ENCODE assay signal across 14 cellular contexts in the genomic region with DNA sequence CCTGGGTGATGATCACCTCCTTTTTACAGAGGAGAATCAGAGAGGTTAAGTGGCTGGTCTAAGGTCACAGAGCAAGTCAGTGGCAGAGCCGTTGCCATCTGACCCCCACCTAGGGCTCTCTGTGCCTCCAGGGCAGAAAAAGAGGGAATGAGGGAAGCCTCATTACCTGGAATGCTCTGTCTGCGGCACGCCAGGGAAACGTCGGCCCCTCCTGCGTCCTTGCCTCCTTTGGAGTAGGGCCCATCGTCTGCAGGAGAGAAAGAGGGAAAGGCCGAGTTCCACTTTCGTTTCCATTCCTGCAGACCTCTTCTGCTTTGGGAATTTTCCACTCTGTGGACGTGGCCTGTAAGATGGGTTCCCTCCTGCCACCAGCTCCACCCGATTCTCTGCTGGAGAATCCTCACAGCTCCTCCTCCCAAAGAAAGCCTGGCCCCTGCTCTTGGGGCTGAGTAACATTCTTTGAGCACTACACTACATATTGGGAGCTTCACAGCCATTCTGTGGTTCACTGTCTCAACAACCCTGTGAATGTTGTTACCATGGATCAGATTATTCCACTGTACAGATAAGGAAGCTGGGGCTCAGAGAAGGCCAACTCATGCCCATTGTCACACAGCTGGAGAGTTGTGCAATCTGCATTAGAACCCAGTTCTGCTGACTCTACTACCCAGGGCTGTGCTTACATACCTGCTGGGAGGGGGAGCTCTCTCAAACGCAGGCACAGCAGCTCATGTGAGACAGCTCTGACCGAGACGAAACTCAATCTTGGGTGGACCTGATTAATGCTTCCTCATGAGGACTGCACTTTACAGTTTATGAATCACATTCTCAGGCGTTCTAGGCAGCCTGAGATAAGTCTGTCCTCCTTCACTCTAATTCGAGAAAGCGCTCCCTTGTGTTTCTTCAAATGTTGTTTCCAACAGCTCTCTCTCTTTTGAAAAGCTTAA. TPM values are rescaled to one million over a fixed set of nuclear protein-coding genes. Genes with fewer than 3 reads are reported as not detected.
DNase-seq lines count a peak whose midpoint lies in the region; ATAC-seq, FAIRE-seq and TF ChIP-seq lines count a peak whose summit lies in the region.
"Had no signal": no experiment of that assay in that cellular context is flagged by ENCODE, and none has a peak within 500 bp of the region (broad histone marks: within the 10 kb centered on the region; RNA-seq: fewer than 3 reads in every experiment).

No MANE protein-coding gene starts in this region.

- H3K27ac ChIP-seq in K562 (ENCODE audit: extremely low read depth, low read depth, low read length) (no peak overlapping the region), kidney (ENCODE audit: low read depth in 2 of 2, low read length in 2 of 2) (no peak overlapping the region), testis (peak overlapping the region; percentile 5 to 78)
- H3K27ac ChIP-seq: BLaER1, SJSA1, upper lobe of left lung had no signal

- H3K4me1 ChIP-seq in K562 (replicated peaks in 1 of 2; ENCODE audit: control insufficient read depth in 2 of 2, insufficient read depth in 2 of 2, low read length in 2 of 2) (peaks cover 0 to 7% of the 10 kb centered on the region in 2 experiments; a peak in 2 of 5 replicates), kidney (ENCODE audit: control insufficient read depth in 1 of 2, insufficient read depth in 1 of 2, low read depth in 1 of 2, low read length in 2 of 2) (no peaks in the 10 kb centered on the region), testis (peaks cover 6% of the 10 kb centered on the region)
- H3K4me1 ChIP-seq: BLaER1, SJSA1 had no signal

- no peaks in the 10 kb centered on the region for H3K4me1 Mint-ChIP-seq in activated T-cell treated with anti-CD3 and anti-CD28 coated beads, Interleukin-2, amount 50 U/mL, for 72 hours (ENCODE audit: low read depth)

- no peaks in the 10 kb centered on the region for H3K9me3 ChIP-seq in K562 (replicated peaks; ENCODE audit: control insufficient read depth, insufficient read depth, low read depth, low read length)
- H3K9me3 ChIP-seq in kidney (ENCODE audit: control insufficient read depth in 1 of 2, low read length in 2 of 2), result peaks cover 0 to 5% of the 10 kb centered on the region in 2 donors
- no peaks in the 10 kb centered on the region for H3K9me3 ChIP-seq in testis
- H3K9me3 ChIP-seq: BLaER1, SJSA1, upper lobe of left lung had no signal

- H3K9ac ChIP-seq in K562 (ENCODE audit: insufficient read depth in 1 of 2, low read depth in 2 of 2, low read length in 2 of 2), result 0 out of 4 replicates have a peak overlapping the region, but pooled peaks of 1 of the 2 experiments have one; percentile 17
- no peak overlapping the region for H3K9ac ChIP-seq in kidney (ENCODE audit: low read length in 2 of 2)
- H3K9ac ChIP-seq: BLaER1 had no signal

- no peak overlapping the region for H3K27ac Mint-ChIP-seq in activated T-cell treated with anti-CD3 and anti-CD28 coated beads, Interleukin-2, amount 50 U/mL, for 72 hours

- peaks cover 19% of the 10 kb centered on the region for H3K27me3 Mint-ChIP-seq in activated T-cell treated with anti-CD3 and anti-CD28 coated beads, Interleukin-2, amount 50 U/mL, for 72 hours (ENCODE audit: low read depth)

- no peak for TF ChIP-seq EP300 in K562 (IDR thresholded peaks at IDR 0.05; ENCODE audit: low read length)

- H4K20me1 ChIP-seq in K562 (replicated peaks; ENCODE audit: control insufficient read depth, insufficient read depth, low read length), result no peaks in the 10 kb centered on the region; the same call in 1 of the 2 replicates
- H4K20me1 ChIP-seq: BLaER1 had no signal

- intact Hi-C loops in K562 (cut with micrococcal nuclease) (no loop called here), kidney (cut with DNase I) (no loop called here), testis (cut with DNase I; ENCODE audit: low total_unique reads) (no loop called here)

- ATAC-seq in activated T-cell treated with anti-CD3 and anti-CD28 coated beads, Interleukin-2, amount 50 U/mL, for 72 hours (replicated peaks in 1 of 2), result peak; percentile 27 to 79
- peak; percentile 17; the same call in 1 of the 3 replicates for ATAC-seq in K562

- H3K4me3 ChIP-seq in K562 (no peak overlapping the region), kidney (ENCODE audit: low read length in 2 of 2) (no peak overlapping the region), testis (no peak overlapping the region)
- H3K4me3 ChIP-seq: BLaER1, SJSA1 had no signal

- no peak for TF ChIP-seq RAD21 in K562 (CRISPR knock-in tag; conservative IDR thresholded peaks at IDR 0.05 in 1 of 2, IDR thresholded peaks at IDR 0.05 in 1 of 2)

- H3K27me3 ChIP-seq in K562 (ENCODE audit: control insufficient read depth in 2 of 2, insufficient read depth in 2 of 2, low read length in 2 of 2) (peaks cover 55 to 65% of the 10 kb centered on the region in 2 experiments), testis (no peaks in the 10 kb centered on the region)
- H3K27me3 ChIP-seq: BLaER1, SJSA1, upper lobe of left lung had no signal

- H3K36me3 Mint-ChIP-seq in activated T-cell treated with anti-CD3 and anti-CD28 coated beads, Interleukin-2, amount 50 U/mL, for 72 hours (ENCODE audit: insufficient read depth in 2 of 2), result no peaks in the 10 kb centered on the region

- BruUV-seq in K562 (replicated peaks; lab: Mats Ljungman, UMichigan), result no TSS peak

- no peak overlapping the region for H2AFZ ChIP-seq in K562 (ENCODE audit: low read depth, low read length)

- TF ChIP-seq CTCF in K562 (IDR thresholded peaks at IDR 0.05 in 2 of 3, conservative IDR thresholded peaks at IDR 0.05 in 1 of 3; ENCODE audit: insufficient read depth in 2 of 3, low read depth in 1 of 3, low read length in 3 of 3) (no peak), kidney (IDR thresholded peaks at IDR 0.05; ENCODE audit: borderline replicate concordance, extremely low read depth, insufficient read depth) (no peak), testis (IDR thresholded peaks at IDR 0.05) (no peak)

- in situ Hi-C loops in K562 (cut with MboI), result no loop called here

- 6% methylated on average over 17 of the region's 17 CpGs for WGBS in K562 (ENCODE audit: insufficient coverage, low coverage, missing lambda C conversion rate)
- 50 to 53% methylated on average over 17 of the region's 17 CpGs for WGBS in testis, 2 donors

- no peak overlapping the region for H3K4me3 Mint-ChIP-seq in activated T-cell treated with anti-CD3 and anti-CD28 coated beads, Interleukin-2, amount 50 U/mL, for 72 hours

- TF ChIP-seq POLR2A in K562 (conservative IDR thresholded peaks at IDR 0.05) (no peak), testis (IDR thresholded peaks at IDR 0.05) (no peak), H54 (IDR thresholded peaks at IDR 0.05; ENCODE audit: low read depth, low read length) (no peak)

- H3K79me2 ChIP-seq in K562 (ENCODE audit: control insufficient read depth, insufficient read depth, low read length), result no peaks in the 10 kb centered on the region

- H3K36me3 ChIP-seq in K562 (ENCODE audit: control insufficient read depth, insufficient read depth, low read length), result no peaks in the 10 kb centered on the region
- H3K36me3 ChIP-seq in kidney (ENCODE audit: control insufficient read depth in 1 of 2, insufficient read depth in 2 of 2, low read length in 2 of 2), result no peaks in the 10 kb centered on the region
- no peaks in the 10 kb centered on the region for H3K36me3 ChIP-seq in testis (ENCODE audit: low read depth, missing control alignments)
- H3K36me3 ChIP-seq: BLaER1, SJSA1, upper lobe of left lung had no signal

- CTCF ChIA-PET in K562 (lab: Yijun Ruan, JAX; ENCODE audit: low intra/inter-chr PET ratio), result no interaction called here

- peak in 1 of 2 donors; percentile 4 for DNase-seq in activated T-cell treated with anti-CD3 and anti-CD28 coated beads, Interleukin-2, amount 50 U/mL, for 72 hours
- DNase-seq in activated T-cell treated with anti-CD3 and anti-CD28 coated beads, Interleukin-2, amount 50 U/mL, for 48 hours, result no peak
- DNase-seq in K562 (ENCODE audit: extremely low read depth in 1 of 4, low spot score in 3 of 4) (peak in 1 of 4 experiments; percentile 19), kidney (peak; percentile 49), testis (peak; percentile 55), hypothalamus (lab: John Stamatoyannopoulos, UW) (no peak), H54 (ENCODE audit: insufficient read length, low spot score) (no peak), kidney tubule cell (ENCODE audit: low spot score) (no peak)
- DNase-seq: cortex of kidney, NCI-H1930, upper lobe of left lung had no signal

- no peaks in the 10 kb centered on the region for H3K9me3 Mint-ChIP-seq in activated T-cell treated with anti-CD3 and anti-CD28 coated beads, Interleukin-2, amount 50 U/mL, for 72 hours

- no peak overlapping the region for H3K4me2 ChIP-seq in K562 (ENCODE audit: insufficient read depth, low read length)
- H3K4me2 ChIP-seq: BLaER1 had no signal

- POLR2A ChIA-PET in K562 (lab: Yijun Ruan, JAX), result interaction anchor here (0.5 kb wide), 1 partner anchor 44 kb away, joined by 3 read pairs; no protein-coding TSS in a partner anchor

- peak; percentile 57 for FAIRE-seq in K562 (lab: Jason Lieb, UNC)
- FAIRE-seq in kidney (lab: Jason Lieb, UNC), result no peak
- FAIRE-seq in H54 (lab: Jason Lieb, UNC), result no peak

- H3K9me1 ChIP-seq in K562 (ENCODE audit: control insufficient read depth, insufficient read depth, low read length), result no peaks in the 10 kb centered on the region

RNA-seq across cellular contexts. Expression of gene GRIP2, which starts 14.2 kb away (rescaled TPM):
- under 1 TPM in 1 of 2 donors, not detected in 1; 0.07 TPM for total RNA-seq in activated T-cell treated with anti-CD3 and anti-CD28 coated beads, Interleukin-2, amount 50 U/mL, for 72 hours
- not detected in 2 replicates for total RNA-seq in K562 (2011; cell fraction: chromatin; rRNA removed; ENCODE audit: low replicate concordance)
- total RNA-seq in K562 (2011; cell fraction: nucleolus; rRNA removed), result under 0.01 TPM in 1 of 2 replicates, not detected in the other
- total RNA-seq in K562 (2011; cell fraction: nucleoplasm; rRNA removed), result 0.07 TPM in 1 of 2 replicates, not detected in the other
- not detected in 2 replicates for total RNA-seq in K562 (2014; rRNA removed)
- total RNA-seq in K562 (2014; rRNA removed; fragmentation: Illumina TruSeq; extraction: Trizol), result not detected in 2 replicates
- not detected in 2 replicates for total RNA-seq in K562 (2015; rRNA removed; fragmentation: Illumina TruSeq; extraction: Trizol)
- not detected in 2 replicates for total RNA-seq in K562 (2021)
- polyA plus RNA-seq in K562 (2011; rRNA removed), result not detected in 2 replicates
- 0.04 TPM in 1 of 2 replicates, not detected in the other for polyA plus RNA-seq in K562 (2011; cell fraction: cytosol; rRNA removed)
- 0.03 and 0.06 TPM in 2 replicates for polyA plus RNA-seq in K562 (2011; cell fraction: nucleus; rRNA removed)
- 0.04 and 0.06 TPM in 2 replicates for polyA plus RNA-seq in K562 (2012)
- polyA plus RNA-seq in K562 (2014; fragmentation: Illumina TruSeq; extraction: Trizol), result not detected in 2 replicates
- polyA plus RNA-seq in K562 (2014; fragmentation: Nextera tagmentation; extraction: Ambion mirVana), result under 1 TPM; 0.01 TPM
- polyA plus RNA-seq in K562 (2014; rRNA removed), result 0.03 TPM in 1 of 2 replicates, not detected in the other
- not detected in 2 replicates for polyA minus RNA-seq in K562 (2011; rRNA and poly(A)+ RNA removed)
- not detected in 2 replicates for polyA minus RNA-seq in K562 (2011; cell fraction: cytosol; rRNA and poly(A)+ RNA removed)
- polyA minus RNA-seq in K562 (2011; cell fraction: nucleus; rRNA and poly(A)+ RNA removed), result not detected in 2 replicates
- 3.0 TPM for total RNA-seq in kidney
- 3.2 TPM for polyA plus RNA-seq in kidney (ENCODE audit: insufficient read depth, low read depth, low replicate concordance)
- total RNA-seq in testis, result 1 to 10 TPM; 2.4 to 2.7 TPM
- 3.2 TPM for polyA plus RNA-seq in testis (ENCODE audit: insufficient read depth, low read depth, low replicate concordance)
- total RNA-seq: kidney epithelial cell had no signal

Comparison
In these comparisons a context has a peak if more than half of its experiments do, and no peak if none do; other contexts are left out.
1. DNase-seq: peak in kidney (single experiment) and testis (single experiment); none in activated T-cell treated with anti-CD3 and anti-CD28 coated beads, Interleukin-2, amount 50 U/mL, for 48 hours (0 of 2), hypothalamus (0 of 51), H54 (single experiment) and kidney tubule cell (single experiment).
2. H3K27ac ChIP-seq: peak in testis (2 of 2); none in K562 (single experiment) and kidney (0 of 2).